8 cellular contexts compared by ENCODE assay signal in genomic region chr11:102940714-102941588, GRCh38. TPM values are rescaled to one million over a fixed set of nuclear protein-coding genes. Genes with fewer than 3 reads are reported as not detected.
DNase-seq lines count a peak whose midpoint lies in the region; ATAC-seq, FAIRE-seq and TF ChIP-seq lines count a peak whose summit lies in the region.

No MANE protein-coding gene starts in this region.

- H3K36me3 Mint-ChIP-seq in H9 (ENCODE audit: insufficient read depth in 1 of 3, low read depth in 3 of 3) (peaks cover 0 to 6% (median 5%) of the 10 kb centered on the region in 3 experiments; a peak in 3 of 7 replicates), MCF 10A (ENCODE audit: insufficient read depth, unreplicated experiment) (no peaks in the 10 kb centered on the region)

- no peak overlapping the region for H3K18ac ChIP-seq in H9 (ENCODE audit: insufficient read length, low read depth, low read length)

- no peak overlapping the region for H4K91ac ChIP-seq in H9 (ENCODE audit: insufficient read length, low read depth, low read length)

- no peak overlapping the region for H2AK5ac ChIP-seq in H9 (ENCODE audit: insufficient read length, low read length)

- H3K23me2 ChIP-seq in H9 (ENCODE audit: insufficient read length, low read depth, low read length, poor library complexity, severe bottlenecking) = no peaks in the 10 kb centered on the region

- DNase-seq in Right ventricle myocardium superior (no peak), cardiac septum (ENCODE audit: low spot score) (no peak), H9 (peak; percentile 59), RPMI7951 (ENCODE audit: low read depth) (peak; percentile 71), MCF 10A (ENCODE audit: unreplicated experiment) (peak; percentile 80), keratinocyte (ENCODE audit: low read depth, low spot score) (no peak)
- DNase-seq in stimulated activated CD4-positive, alpha-beta T cell treated with anti-CD3 and anti-CD28 coated beads, Interleukin-4, amount 100 ng/mL, for 48 hours (ENCODE audit: low read depth in 2 of 2) = peak; percentile 3 to 7

- H3K56ac ChIP-seq in H9 (ENCODE audit: insufficient read length, low read depth, low read length) = no peak overlapping the region

- H3K4me1 ChIP-seq in H9 (ENCODE audit: insufficient read depth, low read length) = no peaks in the 10 kb centered on the region
- H3K4me1 ChIP-seq in keratinocyte (ENCODE audit: control insufficient read depth, extremely low read depth, insufficient read depth, low read length) = no peaks in the 10 kb centered on the region

- H2BK12ac ChIP-seq in H9 (ENCODE audit: insufficient read length, low read depth, low read length) = no peak overlapping the region

- no peak overlapping the region for H2BK5ac ChIP-seq in H9 (ENCODE audit: insufficient read length, low read length)

- H3K27ac ChIP-seq in H9 (ENCODE audit: insufficient read length, low read depth, low read length) (no peak overlapping the region), keratinocyte (ENCODE audit: control insufficient read depth, insufficient read depth, low read length) (no peak overlapping the region)

- ATAC-seq in Right ventricle myocardium superior (ENCODE audit: poor library complexity) = peak; percentile 64

- H3K27me3 ChIP-seq in H9 (ENCODE audit: insufficient read depth, low read length) (no peaks in the 10 kb centered on the region), keratinocyte (ENCODE audit: control insufficient read depth, extremely low read depth, insufficient read depth, low read length) (no peaks in the 10 kb centered on the region)

- H3K4ac ChIP-seq in H9 (ENCODE audit: low read depth, low read length) = no peak overlapping the region

- no peaks in the 10 kb centered on the region for H3K9me1 ChIP-seq in keratinocyte (ENCODE audit: control insufficient read depth, extremely low read depth, insufficient read depth, low read length)

- H4K8ac ChIP-seq in H9 (replicated peaks; ENCODE audit: insufficient read length, low read depth, low read length) = no peak overlapping the region

- no peaks in the 10 kb centered on the region for H4K20me1 ChIP-seq in H9 (ENCODE audit: control insufficient read depth, insufficient read depth, insufficient read length)
- no peaks in the 10 kb centered on the region for H4K20me1 ChIP-seq in keratinocyte (ENCODE audit: control insufficient read depth, extremely low read depth, insufficient read depth, low read length)

- H3K9ac ChIP-seq in H9 (ENCODE audit: extremely low read depth, insufficient read length, low read length) (no peak overlapping the region), keratinocyte (ENCODE audit: control insufficient read depth, extremely low read depth, insufficient read depth, low read length) (no peak overlapping the region)

- peaks cover 7 to 13% of the 10 kb centered on the region in 2 experiments for H3K4me1 Mint-ChIP-seq in H9
- no peaks in the 10 kb centered on the region for H3K4me1 Mint-ChIP-seq in MCF 10A (ENCODE audit: insufficient read depth, unreplicated experiment)

- H3K23ac ChIP-seq in H9 (ENCODE audit: insufficient read length, low read depth, low read length) = no peak overlapping the region

- H3K27ac Mint-ChIP-seq in H9 (no peak overlapping the region), MCF 10A (ENCODE audit: low read depth, unreplicated experiment) (no peak overlapping the region)

- dilution Hi-C loops in keratinocyte (cut with MboI; ENCODE audit: extremely low pct_ligation_motif_present, low sequenced_read_pairs) = no loop called here

- POLR2A ChIA-PET in MCF 10A (lab: Yijun Ruan, JAX) = interaction anchor here (0.6 to 2.9 kb wide), 7 partner anchors 9 to 129 kb away, joined by 3 to 11 read pairs (median 4); no protein-coding TSS in a partner anchor

- CTCF ChIA-PET in MCF 10A (lab: Yijun Ruan, JAX) = interaction anchor here (0.5 to 3.9 kb wide), 64 partner anchors 9 to 518 kb away, joined by 3 to 77 read pairs (median 4); partner anchors contain the start of gene MMP10

- H3K27me3 Mint-ChIP-seq in H9 (ENCODE audit: low read depth) (peaks cover 2% of the 10 kb centered on the region; the same call in 1 of the 2 replicates), MCF 10A (ENCODE audit: insufficient read depth, unreplicated experiment) (no peaks in the 10 kb centered on the region)

- no peak overlapping the region for H3K4me3 Mint-ChIP-seq in H9
- H3K4me3 Mint-ChIP-seq in MCF 10A (ENCODE audit: unreplicated experiment) = no peak overlapping the region

- no peak overlapping the region for H2BK15ac ChIP-seq in H9 (ENCODE audit: low read depth, low read length)

- TF ChIP-seq CTCF in H9 (conservative IDR thresholded peaks at IDR 0.05) (peak; percentile 84), LNCAP (IDR thresholded peaks at IDR 0.05) (peak; percentile 80), MCF 10A (IDR thresholded peaks at IDR 0.05; ENCODE audit: unreplicated experiment) (peak; percentile 75), keratinocyte (optimal IDR thresholded peaks at IDR 0.05 in 1 of 3, IDR thresholded peaks at IDR 0.05 in 1 of 3, conservative IDR thresholded peaks at IDR 0.05 in 1 of 3; ENCODE audit: extremely low read depth in 1 of 3, insufficient read depth in 2 of 3, low read length in 3 of 3) (peak; percentile 63 to 79 (median 65))

- no peak overlapping the region for H3K14ac ChIP-seq in H9 (ENCODE audit: insufficient read depth, low read length)

- no peak overlapping the region for H2BK20ac ChIP-seq in H9 (ENCODE audit: low read depth, low read length, poor library complexity, severe bottlenecking)

- 0 out of 5 replicates have a peak, but pooled peaks cover 0 to 2% of the 10 kb centered on the region in 2 experiments for H3K9me3 Mint-ChIP-seq in H9
- H3K9me3 Mint-ChIP-seq in MCF 10A (ENCODE audit: unreplicated experiment) = no peaks in the 10 kb centered on the region

- H3K79me2 ChIP-seq in H9 (ENCODE audit: insufficient read depth, low read length) = no peaks in the 10 kb centered on the region
- H3K79me2 ChIP-seq in keratinocyte (ENCODE audit: control insufficient read depth, insufficient read depth, low read length) = no peaks in the 10 kb centered on the region

- no peak overlapping the region for H2AFZ ChIP-seq in H9 (ENCODE audit: low read length)
- no peak overlapping the region for H2AFZ ChIP-seq in keratinocyte (ENCODE audit: control insufficient read depth, low read length)

- no peak overlapping the region for H3T11ph ChIP-seq in H9 (ENCODE audit: low read length)

- H3K36me3 ChIP-seq in keratinocyte (ENCODE audit: control insufficient read depth in 2 of 2, extremely low read depth in 1 of 2, insufficient read depth in 2 of 2, low read length in 2 of 2) = no peaks in the 10 kb centered on the region

- no peak overlapping the region for H3K4me2 ChIP-seq in H9 (ENCODE audit: insufficient read depth, insufficient read length, low read length)
- H3K4me2 ChIP-seq in keratinocyte (ENCODE audit: control insufficient read depth, extremely low read depth, insufficient read depth, low read depth, low read length) = no peak overlapping the region

- whole genome bisulfite sequencing in H9 (ENCODE audit: extremely low coverage, insufficient read length, low lambda C conversion rate) = no CpG with 5 or more reads among the region's 10 CpGs

- FAIRE-seq in keratinocyte (lab: Jason Lieb, UNC) = peak; percentile 88

- intact Hi-C loops in Right ventricle myocardium superior (cut with DNase I) = no loop called here
- intact Hi-C loops in cardiac septum (cut with DNase I) = loop anchor here (5.0 kb wide), 1 partner anchor 209 kb away; no protein-coding TSS in a partner anchor
- intact Hi-C loops in MCF 10A (cut with micrococcal nuclease) = loop anchor here (1.0 to 2.0 kb wide), 4 partner anchors 26 to 208 kb away; no protein-coding TSS in a partner anchor

- H3K4me3 ChIP-seq in keratinocyte (ENCODE audit: control insufficient read depth in 2 of 3, extremely low read depth in 1 of 3, insufficient read depth in 2 of 3, low read depth in 1 of 3, low read length in 3 of 3) = no peak overlapping the region

- H3K79me1 ChIP-seq in H9 (ENCODE audit: insufficient read depth, low read depth, low read length, poor library complexity, severe bottlenecking) = no peaks in the 10 kb centered on the region

- H3K9me3 ChIP-seq in H9 (ENCODE audit: control insufficient read depth, low read depth, low read length) (no peaks in the 10 kb centered on the region), keratinocyte (ENCODE audit: control insufficient read depth, low read depth, low read length) (no peaks in the 10 kb centered on the region)

- no peak overlapping the region for H2BK120ac ChIP-seq in H9 (ENCODE audit: low read depth, low read length, poor library complexity, severe bottlenecking)

- no TSS peak for BruUV-seq in MCF 10A (replicated peaks; lab: Mats Ljungman, UMichigan)

- no peak overlapping the region for H4K5ac ChIP-seq in H9 (ENCODE audit: insufficient read length, low read depth, low read length)

RNA-seq across cellular contexts. Expression of gene MMP13, which starts 14.6 kb away (rescaled TPM):
- total RNA-seq in Right ventricle myocardium superior (not detected), cardiac septum (not detected), H9 (2021) (not detected in 2 replicates), MCF 10A (2022) (not detected in 2 replicates)
- 0.12 TPM in 1 of 2 replicates, not detected in the other for total RNA-seq in RPMI7951 (2014; rRNA removed; shearing (Covaris generic))
- polyA plus RNA-seq in keratinocyte = 0.05 TPM in 1 of 3 replicates, not detected in the others
- not detected for polyA plus RNA-seq in keratinocyte (2011; ENCODE audit: low read depth)
- not detected in 2 replicates for polyA plus RNA-seq in keratinocyte (2011; cell fraction: cytosol; rRNA removed)
- polyA plus RNA-seq in keratinocyte (2011; cell fraction: nucleus; rRNA removed) = 0.12 TPM in 1 of 2 replicates, not detected in the other
- not detected in 2 replicates for polyA plus RNA-seq in keratinocyte (2012; ENCODE audit: low replicate concordance)
- not detected in 3 replicates for polyA minus RNA-seq in keratinocyte
- not detected for polyA minus RNA-seq in keratinocyte (2011; cell fraction: cytosol; rRNA and poly(A)+ RNA removed)
- not detected in 2 replicates for polyA minus RNA-seq in keratinocyte (2011; cell fraction: nucleus; rRNA and poly(A)+ RNA removed)

Comparison
In these comparisons a context has a peak if more than half of its experiments do, and no peak if none do; other contexts are left out.
1. DNase-seq: peak in H9 (single experiment), RPMI7951 (single experiment), MCF 10A (single experiment) and stimulated activated CD4-positive, alpha-beta T cell treated with anti-CD3 and anti-CD28 coated beads, Interleukin-4, amount 100 ng/mL, for 48 hours (2 of 2); none in Right ventricle myocardium superior (single experiment), cardiac septum (single experiment) and keratinocyte (single experiment).
2. Peak in every context shown above with its lines, with median percentiles within 50 percentile points of each other: CTCF ChIP-seq.